ENCODE assay signal across 8 cellular contexts in genomic region chr9:121266906-121267650, GRCh38. TPM values are rescaled to one million over a fixed set of nuclear protein-coding genes. Genes with fewer than 3 reads are reported as not detected.
DNase-seq lines count a peak whose midpoint lies in the region; ATAC-seq and TF ChIP-seq lines count a peak whose summit lies in the region.

No MANE protein-coding gene starts in this region.

- CTCF ChIA-PET in MCF 10A (lab: Yijun Ruan, JAX), result interaction anchor here (0.8 to 6.6 kb wide), 7 partner anchors 11 to 108 kb away, joined by 4 to 53 read pairs (median 14); no protein-coding TSS in a partner anchor

- H3K27ac ChIP-seq in temporal lobe (ENCODE audit: low read depth, low read length), result peak overlapping the region; percentile 92

- DNase-seq in T-helper 2 cell treated with Interferon-gamma antibody and Interleukin-4, amounts not matched to agents 5 μg/mL and 100 μg/mL, for 36 hours (ENCODE audit: low spot score), result no peak
- DNase-seq in T-helper 2 cell (no peak), MCF 10A (ENCODE audit: unreplicated experiment) (no peak), left lobe of liver (ENCODE audit: low spot score) (peak; percentile 44), GM19240 (ENCODE audit: insufficient read length, low spot score) (no peak)

- no peak overlapping the region for H3K27ac Mint-ChIP-seq in T-helper 2 cell treated with Interferon-gamma antibody and Interleukin-4, amounts not matched to agents 5 μg/mL and 100 μg/mL, for 36 hours
- H3K27ac Mint-ChIP-seq in MCF 10A (ENCODE audit: low read depth, unreplicated experiment), result no peak overlapping the region

- H3K36me3 Mint-ChIP-seq in T-helper 2 cell treated with Interferon-gamma antibody and Interleukin-4, amounts not matched to agents 5 μg/mL and 100 μg/mL, for 36 hours (ENCODE audit: low read depth), result no peaks in the 10 kb centered on the region
- H3K36me3 Mint-ChIP-seq in MCF 10A (ENCODE audit: insufficient read depth, unreplicated experiment), result no peaks in the 10 kb centered on the region

- TF ChIP-seq CTCF in MCF 10A (IDR thresholded peaks at IDR 0.05; ENCODE audit: unreplicated experiment), result no peak

- intact Hi-C loops in MCF 10A (cut with micrococcal nuclease), result no loop called here

- POLR2A ChIA-PET in MCF 10A (lab: Yijun Ruan, JAX), result interaction anchor here (0.6 to 4.5 kb wide), 10 partner anchors 11 to 131 kb away, joined by 3 to 71 read pairs (median 12); no protein-coding TSS in a partner anchor

- peaks cover 21% of the 10 kb centered on the region for H3K27me3 Mint-ChIP-seq in T-helper 2 cell treated with Interferon-gamma antibody and Interleukin-4, amounts not matched to agents 5 μg/mL and 100 μg/mL, for 36 hours (ENCODE audit: low read depth)
- H3K27me3 Mint-ChIP-seq in MCF 10A (ENCODE audit: insufficient read depth, unreplicated experiment), result no peaks in the 10 kb centered on the region

- no TSS peak for BruUV-seq in MCF 10A (replicated peaks; lab: Mats Ljungman, UMichigan)

- peak overlapping the region; percentile 73 for H3K4me3 Mint-ChIP-seq in T-helper 2 cell treated with Interferon-gamma antibody and Interleukin-4, amounts not matched to agents 5 μg/mL and 100 μg/mL, for 36 hours
- peak overlapping the region; percentile 75 for H3K4me3 Mint-ChIP-seq in MCF 10A (ENCODE audit: unreplicated experiment)

- peaks cover 3% of the 10 kb centered on the region for H3K4me1 Mint-ChIP-seq in T-helper 2 cell treated with Interferon-gamma antibody and Interleukin-4, amounts not matched to agents 5 μg/mL and 100 μg/mL, for 36 hours (ENCODE audit: low read depth)
- peaks cover 18% of the 10 kb centered on the region for H3K4me1 Mint-ChIP-seq in MCF 10A (ENCODE audit: insufficient read depth, unreplicated experiment)

- ATAC-seq in left lobe of liver (no peak), HG03139 (IDR thresholded peaks at IDR 0.05; ENCODE audit: unreplicated experiment) (no peak), HG02840 (IDR thresholded peaks at IDR 0.05; ENCODE audit: low FRiP score, unreplicated experiment) (no peak)

- H3K9me3 Mint-ChIP-seq in T-helper 2 cell treated with Interferon-gamma antibody and Interleukin-4, amounts not matched to agents 5 μg/mL and 100 μg/mL, for 36 hours, result no peaks in the 10 kb centered on the region
- H3K9me3 Mint-ChIP-seq in MCF 10A (ENCODE audit: unreplicated experiment), result no peaks in the 10 kb centered on the region

RNA-seq across cellular contexts. Expression of gene GSN, which starts 0.9 kb away (rescaled TPM):
- 21.9 and 24.9 TPM in 2 replicates for total RNA-seq in MCF 10A (2022)
- 30.8 TPM for total RNA-seq in left lobe of liver
- total RNA-seq in temporal lobe, result 18.2 TPM
